In the genomic region with DNA sequence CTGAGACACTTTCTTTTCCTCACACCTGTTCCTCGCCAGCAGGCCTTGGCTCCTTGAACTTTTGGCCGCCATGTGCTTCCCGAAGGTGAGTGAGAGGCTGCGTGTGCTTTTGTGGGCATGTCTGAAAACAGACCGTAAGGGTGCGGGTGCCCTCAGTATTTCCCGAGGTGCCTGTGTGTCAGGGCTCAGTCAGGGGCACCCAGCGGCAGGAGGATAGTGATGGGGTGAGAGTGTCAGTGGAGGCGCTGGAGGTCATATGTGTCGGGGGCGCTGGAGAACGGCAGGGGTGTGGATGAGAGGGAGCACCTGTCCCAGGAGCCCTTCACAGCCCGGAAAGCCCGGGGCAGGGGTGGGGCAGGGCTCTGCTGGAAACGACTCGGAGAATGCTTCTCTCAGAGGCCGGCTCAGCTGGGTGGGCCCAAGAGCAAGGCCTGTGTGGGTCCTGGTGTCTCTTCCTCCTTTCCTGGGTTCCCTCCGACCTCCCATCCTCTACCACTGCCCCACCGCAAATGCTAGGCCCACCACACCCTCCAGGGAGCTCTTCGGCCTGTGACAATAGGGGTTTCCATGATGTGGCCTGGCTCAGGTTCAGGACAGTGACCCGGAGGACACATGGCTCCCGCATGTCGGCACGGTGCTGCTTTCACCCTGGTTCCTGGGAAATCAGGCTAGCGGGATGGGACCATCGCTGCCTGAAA, we compare ENCODE assay signal across 8 cellular contexts. TPM values are rescaled to one million over a fixed set of nuclear protein-coding genes. Genes with fewer than 3 reads are reported as not detected.
DNase-seq lines count a peak whose midpoint lies in the region; ATAC-seq and TF ChIP-seq lines count a peak whose summit lies in the region.
"Had no signal": no experiment of that assay in that cellular context is flagged by ENCODE, and none has a peak within 500 bp of the region (broad histone marks: within the 10 kb centered on the region; RNA-seq: fewer than 3 reads in every experiment).

No MANE protein-coding gene starts in this region.

- H3K4me3 ChIP-seq in HUES6 (ENCODE audit: low read depth, low read length) (peak overlapping the region; percentile 6; the same call in 1 of the 2 replicates), kidney epithelial cell (ENCODE audit: low read depth, low read length) (peak overlapping the region; percentile 9)

- peak; percentile 50 for DNase-seq in activated naive CD4-positive, alpha-beta T cell treated with anti-CD3 and anti-CD28 coated beads, Interleukin-2, amount 50 U/mL, for 16 hours
- DNase-seq in kidney epithelial cell (ENCODE audit: low read depth) (no peak), DMS153 treated with DMSO at 0.1 percent for 48 hours (lab: John Stamatoyannopoulos, UW; ENCODE audit: unreplicated experiment) (no peak), A172 (ENCODE audit: low spot score) (no peak)
- DNase-seq in stimulated activated naive CD8-positive, alpha-beta T cell treated with anti-CD3 and anti-CD28 coated beads, Interleukin-15, amount 100 ng/mL, for 72 hours: peak in 1 of 2 donors; percentile 46

- H3K9me3 Mint-ChIP-seq in stimulated activated naive CD8-positive, alpha-beta T cell treated with anti-CD3 and anti-CD28 coated beads, Interleukin-15, amount 100 ng/mL, for 72 hours: no peaks in the 10 kb centered on the region

- no peaks in the 10 kb centered on the region for H3K27me3 ChIP-seq in HUES6 (ENCODE audit: control insufficient read depth, insufficient read depth, low read length)
- H3K27me3 ChIP-seq in kidney epithelial cell (ENCODE audit: control insufficient read depth, insufficient read depth, low read length): no peaks in the 10 kb centered on the region

- no peaks in the 10 kb centered on the region for H3K36me3 ChIP-seq in HUES6 (ENCODE audit: control insufficient read depth, insufficient read depth, low read length)
- no peaks in the 10 kb centered on the region for H3K36me3 ChIP-seq in kidney epithelial cell (ENCODE audit: control insufficient read depth, insufficient read depth, low read length)

- peaks cover 87% of the 10 kb centered on the region for H3K4me1 Mint-ChIP-seq in stimulated activated naive CD8-positive, alpha-beta T cell treated with anti-CD3 and anti-CD28 coated beads, Interleukin-15, amount 100 ng/mL, for 72 hours

- no peak overlapping the region; the same call in 1 of the 2 replicates for H3K27ac ChIP-seq in HUES6 (ENCODE audit: low read depth, low read length)

- peak; percentile 10 for ATAC-seq in stimulated activated naive CD8-positive, alpha-beta T cell treated with anti-CD3 and anti-CD28 coated beads, Interleukin-15, amount 100 ng/mL, for 72 hours
- ATAC-seq in HG03457 (IDR thresholded peaks at IDR 0.05; ENCODE audit: unreplicated experiment): no peak

- no peaks in the 10 kb centered on the region for H3K9me3 ChIP-seq in HUES6 (ENCODE audit: control insufficient read depth, insufficient read depth, low read depth, low read length)

- peak overlapping the region; percentile 99 for H3K27ac Mint-ChIP-seq in stimulated activated naive CD8-positive, alpha-beta T cell treated with anti-CD3 and anti-CD28 coated beads, Interleukin-15, amount 100 ng/mL, for 72 hours

- no peak for TF ChIP-seq CTCF in kidney epithelial cell (IDR thresholded peaks at IDR 0.05; ENCODE audit: insufficient read depth, low read length, poor library complexity, severe bottlenecking)

- peaks cover 31% of the 10 kb centered on the region for H3K4me1 ChIP-seq in HUES6 (ENCODE audit: control insufficient read depth, insufficient read depth, low read length)

- no peaks in the 10 kb centered on the region for H3K27me3 Mint-ChIP-seq in stimulated activated naive CD8-positive, alpha-beta T cell treated with anti-CD3 and anti-CD28 coated beads, Interleukin-15, amount 100 ng/mL, for 72 hours

- H3K4me3 Mint-ChIP-seq in stimulated activated naive CD8-positive, alpha-beta T cell treated with anti-CD3 and anti-CD28 coated beads, Interleukin-15, amount 100 ng/mL, for 72 hours: peak overlapping the region; percentile 96 to 99

- H3K9ac ChIP-seq in HUES6 (ENCODE audit: low read length): peak overlapping the region; percentile 56

RNA-seq across cellular contexts. Expression of gene IL32, which starts 0.5 kb away (rescaled TPM):
- 621 and 682 TPM in 2 replicates for total RNA-seq in kidney epithelial cell
- total RNA-seq in A172 (2014; rRNA removed; shearing (Covaris generic)): 113 and 115 TPM in 2 replicates

RNA-seq across cellular contexts. Expression of gene MMP25, which starts 19.5 kb away (rescaled TPM):
- 0.17 TPM in 1 of 2 replicates, not detected in the other for total RNA-seq in kidney epithelial cell
- total RNA-seq in A172 (2014; rRNA removed; shearing (Covaris generic)): 0.53 and 1.6 TPM in 2 replicates

RNA-seq across cellular contexts. Expression of gene BICDL2, which starts 29.1 kb away (rescaled TPM):
- total RNA-seq in kidney epithelial cell: 6.9 and 9.2 TPM in 2 replicates
- total RNA-seq in A172 (2014; rRNA removed; shearing (Covaris generic)): not detected in 2 replicates
- total RNA-seq: LHCN-M2 had no signal

RNA-seq across cellular contexts. Expression of gene ZSCAN10, which starts 33.2 kb away (rescaled TPM):
- not detected in 2 replicates for total RNA-seq in kidney epithelial cell
- not detected in 2 replicates for total RNA-seq in A172 (2014; rRNA removed; shearing (Covaris generic))
- total RNA-seq: LHCN-M2 had no signal

RNA-seq across cellular contexts. Expression of gene THOC6, which starts 42.1 kb away (rescaled TPM):
- total RNA-seq in kidney epithelial cell: 12.2 and 17.0 TPM in 2 replicates
- 32.1 and 35.2 TPM in 2 replicates for total RNA-seq in A172 (2014; rRNA removed; shearing (Covaris generic))
